8 cellular contexts compared by ENCODE assay signal in the genomic region with DNA sequence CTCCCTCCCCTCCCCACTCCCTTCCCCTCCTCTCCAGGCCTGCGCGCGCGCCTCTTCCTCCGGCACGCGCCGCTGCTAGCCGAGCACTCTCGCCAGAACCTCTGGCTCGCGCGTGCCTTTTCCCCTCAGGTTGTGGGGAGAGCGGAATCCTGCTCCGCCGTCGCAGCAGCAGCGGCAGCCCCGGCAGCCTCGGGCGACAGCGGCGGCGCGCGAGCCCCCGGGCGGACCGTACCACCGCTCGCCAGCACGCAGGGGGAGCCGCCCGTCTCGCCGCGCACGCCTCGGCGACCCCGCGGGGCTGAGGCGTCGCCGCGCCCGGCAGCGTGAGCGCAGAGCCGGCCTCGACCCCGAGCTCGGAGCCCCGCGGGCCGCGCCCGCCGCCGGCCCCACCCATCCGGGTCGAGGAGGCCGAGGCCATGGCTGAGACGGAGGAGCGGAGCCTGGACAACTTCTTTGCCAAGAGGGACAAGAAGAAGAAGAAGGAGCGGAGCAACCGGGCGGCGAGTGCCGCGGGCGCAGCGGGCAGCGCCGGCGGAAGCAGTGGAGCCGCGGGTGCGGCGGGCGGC. TPM values are rescaled to one million over a fixed set of nuclear protein-coding genes. Genes with fewer than 3 reads are reported as not detected.
DNase-seq lines count a peak whose midpoint lies in the region; ATAC-seq and TF ChIP-seq lines count a peak whose summit lies in the region.

A gene with protein sequence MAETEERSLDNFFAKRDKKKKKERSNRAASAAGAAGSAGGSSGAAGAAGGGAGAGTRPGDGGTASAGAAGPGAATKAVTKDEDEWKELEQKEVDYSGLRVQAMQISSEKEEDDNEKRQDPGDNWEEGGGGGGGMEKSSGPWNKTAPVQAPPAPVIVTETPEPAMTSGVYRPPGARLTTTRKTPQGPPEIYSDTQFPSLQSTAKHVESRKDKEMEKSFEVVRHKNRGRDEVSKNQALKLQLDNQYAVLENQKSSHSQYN (plus strand): TSS at position 58 of the 566 bp plus-strand sequence. CDS start 359 bp downstream, at position 417.

- in situ Hi-C loops in HAP-1 (cut with MboI; ENCODE audit: low sequenced_read_pairs): loop anchor here (10.0 kb wide), 1 partner anchor 119 kb away; no protein-coding TSS in a partner anchor

- H3K4me3 Mint-ChIP-seq in effector memory CD8-positive, alpha-beta T cell: peak within 1 kb of the TSS; percentile 88 to 90

- peak within 1 kb of the TSS; percentile 88 for H3K27ac ChIP-seq in muscle layer of colon (ENCODE audit: low read depth, low read length)

- H3K36me3 ChIP-seq in HAP-1 (replicated peaks) (peaks cover 36% of the 10 kb centered on the region), muscle layer of colon (ENCODE audit: insufficient read depth, low read length) (peaks cover 16% of the 10 kb centered on the region)

- peaks cover 45 to 52% of the 10 kb centered on the region in 2 donors for H3K4me1 Mint-ChIP-seq in effector memory CD8-positive, alpha-beta T cell (ENCODE audit: low read depth in 2 of 2)

- TF ChIP-seq POLR2A in GM15510 (IDR thresholded peaks at IDR 0.05; ENCODE audit: borderline replicate concordance, extremely low read depth, insufficient read length): peak; percentile 86

- H3K9ac ChIP-seq in muscle layer of colon (ENCODE audit: low read length): peak within 1 kb of the TSS; percentile 81

- peak within 1 kb of the TSS; percentile 98 for H3K27ac Mint-ChIP-seq in effector memory CD8-positive, alpha-beta T cell

- H3K4me3 ChIP-seq in HAP-1 (peak within 1 kb of the TSS; percentile 74), muscle layer of colon (ENCODE audit: low read depth in 1 of 2, low read length in 2 of 2) (peak within 1 kb of the TSS; percentile 65 to 84)

- H3K27me3 ChIP-seq in HAP-1 (ENCODE audit: low read depth): no peaks in the 10 kb centered on the region
- H3K27me3 ChIP-seq in muscle layer of colon (ENCODE audit: control insufficient read depth in 1 of 2, insufficient read depth in 2 of 2, low read length in 2 of 2): no peaks in the 10 kb centered on the region

- peaks cover 59% of the 10 kb centered on the region for H3K36me3 Mint-ChIP-seq in effector memory CD8-positive, alpha-beta T cell (ENCODE audit: insufficient read depth)

- H3K9me3 ChIP-seq in HAP-1 (no peaks in the 10 kb centered on the region), muscle layer of colon (ENCODE audit: low read length) (no peaks in the 10 kb centered on the region)

- no peaks in the 10 kb centered on the region for H3K9me3 Mint-ChIP-seq in effector memory CD8-positive, alpha-beta T cell

- no peaks in the 10 kb centered on the region for H3K27me3 Mint-ChIP-seq in effector memory CD8-positive, alpha-beta T cell

- H3K4me1 ChIP-seq in HAP-1 (peaks cover 18% of the 10 kb centered on the region), muscle layer of colon (ENCODE audit: insufficient read depth, low read length) (peaks cover 45% of the 10 kb centered on the region)

- peak; percentile 47 for ATAC-seq in effector memory CD8-positive, alpha-beta T cell (replicated peaks)

- DNase-seq in HAP-1 (ENCODE audit: low spot score in 2 of 2) (peak in 1 of 2 experiments; percentile 31), NCI-H460 (ENCODE audit: extremely low read depth, low read depth) (no peak), NCI-H1417 (lab: John Stamatoyannopoulos, UW) (no peak), GM03348 (ENCODE audit: low spot score) (no peak)
- DNase-seq in effector memory CD8-positive, alpha-beta T cell: peak in 2 of 3 experiments; percentile 73 to 79
- no peak for DNase-seq in activated effector memory CD4-positive, alpha-beta T cell treated with anti-CD3 and anti-CD28 coated beads, Interleukin-2, amount 50 U/mL, for 16 hours

RNA-seq across cellular contexts. Expression of the gene that starts here (rescaled TPM):
- 118 and 123 TPM in 2 replicates for total RNA-seq in NCI-H460 (2014; rRNA removed; shearing (Covaris generic))
- polyA plus RNA-seq in NCI-H460 (2014; cell fraction: nucleus; rRNA removed): 45.1 and 57.3 TPM in 2 replicates

Comparison
In these comparisons a context has a peak if more than half of its experiments do, and no peak if none do; other contexts are left out.
1. DNase-seq: peak in effector memory CD8-positive, alpha-beta T cell (2 of 3); none in NCI-H460 (single experiment), activated effector memory CD4-positive, alpha-beta T cell treated with anti-CD3 and anti-CD28 coated beads, Interleukin-2, amount 50 U/mL, for 16 hours (single experiment), NCI-H1417 (0 of 3) and GM03348 (single experiment).